1 cellular context compared by ENCODE assay signal in the genomic region with DNA sequence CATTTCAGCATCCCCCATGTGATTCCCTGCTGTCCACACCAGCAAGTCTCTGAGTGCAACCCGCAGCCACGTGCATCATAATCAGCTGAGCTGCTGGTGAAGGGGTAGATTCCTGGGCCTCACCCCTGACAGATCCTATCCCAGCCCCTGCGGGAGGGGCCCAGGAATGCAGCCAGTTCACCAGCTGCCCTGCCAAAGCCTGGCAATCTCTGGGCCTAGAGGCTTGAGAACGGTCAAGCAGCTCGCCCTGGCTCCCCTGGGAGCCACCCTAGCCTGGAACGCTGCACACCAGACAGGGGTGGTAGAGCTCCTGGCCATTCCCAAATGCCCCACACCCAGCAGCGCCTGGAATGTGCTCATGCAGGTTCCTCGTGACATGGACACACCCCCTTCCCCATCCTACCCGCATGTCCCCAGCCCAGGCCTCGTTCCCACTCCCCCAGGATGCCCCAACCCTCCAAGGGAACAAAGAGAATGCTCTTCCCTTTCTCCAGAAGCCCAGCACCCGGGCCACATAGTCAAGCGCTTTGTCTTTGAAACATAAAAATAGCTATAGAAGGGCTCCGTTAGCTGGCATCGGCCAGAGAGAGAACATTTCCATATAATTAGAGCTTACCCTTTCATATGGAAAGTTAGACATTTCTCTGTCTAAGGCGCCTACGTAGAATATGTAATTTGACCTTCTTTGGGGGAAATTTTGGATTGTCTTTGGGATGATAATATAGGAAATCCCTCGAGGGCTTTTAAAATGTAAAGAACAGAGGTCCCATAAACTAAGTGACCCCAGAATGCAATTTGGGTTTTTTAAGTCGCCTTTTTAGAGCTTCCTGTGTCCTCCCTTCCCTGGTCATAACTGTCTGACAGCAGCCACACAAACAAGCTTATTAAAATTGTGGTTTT.
TF ChIP-seq lines count a peak whose summit lies in the region.

No MANE protein-coding gene starts in this region.

TF ChIP-seq in HEK293, 187 proteins besides CTCF, POLR2A, EP300 and RAD21:
- TF ChIP-seq ZNF571 (tag by site-specific recombination; IDR thresholded peaks at IDR 0.05) (no peak), KLF9 (tag by site-specific recombination; IDR thresholded peaks at IDR 0.05; ENCODE audit: low read depth) (peak; percentile 53; the same call in 1 of the 2 replicates), ZIC2 (tag by site-specific recombination; IDR thresholded peaks at IDR 0.05) (peak; percentile 49; the same call in 1 of the 2 replicates)
TF ChIP-seq in HEK293: peak in this region for 2.
